Comparison of ENCODE assay signal across 8 cellular contexts in the genomic region with DNA sequence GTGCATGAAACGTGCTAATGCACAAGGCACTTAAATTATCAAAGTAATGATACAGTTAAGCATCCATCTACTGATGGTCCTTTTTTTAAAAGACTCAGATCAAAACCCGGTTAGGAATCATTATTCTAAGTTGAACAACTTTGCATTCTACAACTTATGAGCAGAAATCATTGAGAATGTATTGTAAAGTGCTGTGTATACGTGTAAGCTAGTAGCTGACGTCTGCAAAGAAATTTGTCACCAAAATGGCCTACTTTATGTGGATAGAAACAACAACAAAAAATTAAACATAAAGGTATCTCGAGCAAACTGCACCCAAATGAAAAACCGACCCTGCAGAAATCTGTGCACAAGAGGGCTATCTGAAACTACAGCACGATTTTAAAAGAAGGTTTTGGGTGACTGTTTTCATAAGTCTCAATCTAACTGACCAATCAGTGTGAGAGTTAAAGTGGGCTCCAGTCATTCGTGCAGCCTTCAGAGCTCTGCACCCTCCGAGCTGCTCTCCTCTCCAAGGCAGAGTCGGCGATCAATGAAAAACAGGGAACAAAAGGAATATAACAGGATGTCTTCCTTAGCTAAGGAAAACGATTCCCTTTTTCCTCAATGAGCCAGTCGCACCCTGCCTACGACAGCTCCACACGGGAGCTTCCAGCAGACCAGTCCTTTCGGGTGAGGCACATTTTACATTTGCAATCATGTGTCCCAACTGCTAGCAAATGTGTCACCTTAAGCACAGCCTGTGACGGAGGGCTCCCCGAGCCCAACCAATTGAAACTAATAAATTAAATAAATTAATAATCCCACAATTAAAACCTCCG.
DNase-seq lines count a peak whose midpoint lies in the region; ATAC-seq and TF ChIP-seq lines count a peak whose summit lies in the region.

No MANE protein-coding gene starts in this region.

- H3K4me3 ChIP-seq in OCI-LY1 (ENCODE audit: low read depth, low read length, poor library complexity, severe bottlenecking) (peak overlapping the region; percentile 71), astrocyte of the spinal cord (ENCODE audit: low read depth, low read length) (peak overlapping the region; percentile 61), prostate gland (peak overlapping the region; percentile 46 to 58)

- H3K27me3 ChIP-seq in OCI-LY1 (ENCODE audit: insufficient read depth, low read length) = peaks cover 3% of the 10 kb centered on the region
- no peaks in the 10 kb centered on the region for H3K27me3 ChIP-seq in prostate gland (replicated peaks; ENCODE audit: insufficient read depth)

- WGBS in prostate gland = 8% methylated on average over 19 of the region's 19 CpGs

- 0 out of 2 replicates have a peak overlapping the region, but pooled peaks have one; percentile 40 for H2AFZ ChIP-seq in OCI-LY1 (ENCODE audit: low read length)

- H3K4me1 ChIP-seq in OCI-LY1 (ENCODE audit: insufficient read depth, low read length, severe bottlenecking) (peaks cover 27% of the 10 kb centered on the region), prostate gland (replicated peaks) (no peaks in the 10 kb centered on the region)

- H3K9me3 ChIP-seq in OCI-LY1 (ENCODE audit: low read length) = no peaks in the 10 kb centered on the region
- H3K9me3 ChIP-seq in prostate gland = no peaks in the 10 kb centered on the region

- TF ChIP-seq POLR2A in prostate gland (IDR thresholded peaks at IDR 0.05) = no peak

- H3K36me3 ChIP-seq in OCI-LY1 (ENCODE audit: insufficient read depth, low read length) (no peaks in the 10 kb centered on the region), prostate gland (no peaks in the 10 kb centered on the region)

- in situ Hi-C loops in astrocyte of the spinal cord (cut with HindIII; ENCODE audit: low sequenced_read_pairs) = no loop called here

- no peaks in the 10 kb centered on the region for H4K20me1 ChIP-seq in OCI-LY1 (ENCODE audit: insufficient read depth, low read length)

- intact Hi-C loops in prostate gland (cut with DNase I) = loop anchor here (5.0 kb wide), 1 partner anchor 85 kb away; no protein-coding TSS in a partner anchor

- no peaks in the 10 kb centered on the region for H3K79me2 ChIP-seq in OCI-LY1 (ENCODE audit: insufficient read depth, low read length)

- H3K9me2 ChIP-seq in OCI-LY1 (ENCODE audit: low read depth, low read length) = no peaks in the 10 kb centered on the region

- H3K9ac ChIP-seq in OCI-LY1 (ENCODE audit: low read length) = peak overlapping the region; percentile 74

- ATAC-seq in HG02870 (IDR thresholded peaks at IDR 0.05; ENCODE audit: unreplicated experiment) = peak; percentile 32

- peak; percentile 16 to 37 for DNase-seq in NOMO-1 (lab: John Stamatoyannopoulos, UW; ENCODE audit: unreplicated experiment in 2 of 2)
- no peak for DNase-seq in NOMO-1 treated with dmso at 0.1 percent for 144 hours (lab: John Stamatoyannopoulos, UW; ENCODE audit: unreplicated experiment)
- peak; percentile 65 for DNase-seq in astrocyte of the spinal cord (ENCODE audit: low read depth, low spot score)
- DNase-seq in hypothalamus (lab: John Stamatoyannopoulos, UW) = peak in 29 of 51 donors; percentile 7 to 77 (median 27)
- peak; percentile 25 for DNase-seq in prostate gland (ENCODE audit: low spot score)
- no peak for DNase-seq in effector CD8-positive, alpha-beta T cell (lab: John Stamatoyannopoulos, UW)

- peak overlapping the region; percentile 80 for H3K4me2 ChIP-seq in OCI-LY1 (ENCODE audit: low read length)

- H3K27ac ChIP-seq in OCI-LY1 (ENCODE audit: low read depth, low read length, poor library complexity, severe bottlenecking) (no peak overlapping the region), prostate gland (peak overlapping the region in 1 of 2 donors; percentile 27)

- no peaks in the 10 kb centered on the region for H3F3A ChIP-seq in OCI-LY1 (ENCODE audit: insufficient read depth, low read length)

- TF ChIP-seq CTCF in OCI-LY1 (IDR thresholded peaks at IDR 0.05; ENCODE audit: low read length) (no peak), astrocyte of the spinal cord (IDR thresholded peaks at IDR 0.05; ENCODE audit: low read depth, low read length) (no peak), prostate gland (IDR thresholded peaks at IDR 0.05) (no peak)

Comparison
In these comparisons a context has a peak if more than half of its experiments do, and no peak if none do; other contexts are left out.
1. DNase-seq: peak in NOMO-1 (2 of 2), astrocyte of the spinal cord (single experiment), hypothalamus (29 of 51) and prostate gland (single experiment); none in NOMO-1 treated with dmso at 0.1 percent for 144 hours (single experiment) and effector CD8-positive, alpha-beta T cell (single experiment).
2. Peak in every context shown above with its lines, with median percentiles within 50 percentile points of each other: H3K4me3 ChIP-seq.